Comparison of ENCODE assay signal across 9 cellular contexts in genomic region chr11:68008381-68009337, GRCh38. TPM values are rescaled to one million over a fixed set of nuclear protein-coding genes. Genes with fewer than 3 reads are reported as not detected.
A peak's percentile ranks its signal among the peaks of the same experiment; 100 is the strongest.
DNase-seq lines count a peak whose midpoint lies in the region; ATAC-seq and TF ChIP-seq lines count a peak whose summit lies in the region.
"Had no signal": no experiment of that assay in that cellular context is flagged by ENCODE, and none has a peak within 500 bp of the region (broad histone marks: within the 10 kb centered on the region; RNA-seq: fewer than 3 reads in every experiment).

No MANE protein-coding gene starts in this region.

- CTCF ChIA-PET in activated CD8-positive, alpha-beta T cell treated with anti-CD3 and anti-CD28 coated beads, Interleukin-2, amount 10 ng/mL, durations not matched to agents 7 days and 5 days (lab: Charles Lee): interaction anchor here (0.8 to 1.9 kb wide), 6 partner anchors 14 to 203 kb away, joined by 3 to 6 read pairs (median 4); no protein-coding TSS in a partner anchor

- H3K36me3 Mint-ChIP-seq in osteocyte (ENCODE audit: unreplicated experiment): no peaks in the 10 kb centered on the region
- no peaks in the 10 kb centered on the region for H3K36me3 Mint-ChIP-seq in activated CD8-positive, alpha-beta T cell treated with anti-CD3 and anti-CD28 coated beads, Interleukin-2, amount 10 ng/mL, durations not matched to agents 7 days and 5 days (ENCODE audit: low read depth)

- H3K27ac ChIP-seq in cingulate gyrus (ENCODE audit: low read depth, low read length): peak overlapping the region; percentile 10

- peaks cover 61% of the 10 kb centered on the region for H3K4me1 Mint-ChIP-seq in osteocyte (ENCODE audit: unreplicated experiment)
- H3K4me1 Mint-ChIP-seq in activated CD8-positive, alpha-beta T cell treated with anti-CD3 and anti-CD28 coated beads, Interleukin-2, amount 10 ng/mL, durations not matched to agents 7 days and 5 days (ENCODE audit: low read depth): peaks cover 30% of the 10 kb centered on the region

- no peak for TF ChIP-seq CTCF in osteocyte (IDR thresholded peaks at IDR 0.05)

- H3K9me3 Mint-ChIP-seq in osteocyte (ENCODE audit: unreplicated experiment): no peaks in the 10 kb centered on the region
- H3K9me3 Mint-ChIP-seq in activated CD8-positive, alpha-beta T cell treated with anti-CD3 and anti-CD28 coated beads, Interleukin-2, amount 10 ng/mL, durations not matched to agents 7 days and 5 days (ENCODE audit: insufficient read depth): no peaks in the 10 kb centered on the region
- H3K9me3 Mint-ChIP-seq: central memory CD8-positive, alpha-beta T cell had no signal

- no peaks in the 10 kb centered on the region for H3K27me3 Mint-ChIP-seq in osteocyte (ENCODE audit: unreplicated experiment)
- H3K27me3 Mint-ChIP-seq in activated CD8-positive, alpha-beta T cell treated with anti-CD3 and anti-CD28 coated beads, Interleukin-2, amount 10 ng/mL, durations not matched to agents 7 days and 5 days (ENCODE audit: low read depth): no peaks in the 10 kb centered on the region

- no peak overlapping the region for H3K4me3 Mint-ChIP-seq in osteocyte (ENCODE audit: unreplicated experiment)
- no peak overlapping the region for H3K4me3 Mint-ChIP-seq in activated CD8-positive, alpha-beta T cell treated with anti-CD3 and anti-CD28 coated beads, Interleukin-2, amount 10 ng/mL, durations not matched to agents 7 days and 5 days
- H3K4me3 Mint-ChIP-seq: central memory CD8-positive, alpha-beta T cell had no signal

- POLR2A ChIA-PET in activated CD8-positive, alpha-beta T cell treated with anti-CD3 and anti-CD28 coated beads, Interleukin-2, amount 10 ng/mL, durations not matched to agents 7 days and 5 days (lab: Charles Lee): no interaction called here

- peak overlapping the region; percentile 9 for H3K27ac Mint-ChIP-seq in osteocyte (ENCODE audit: unreplicated experiment)
- no peak overlapping the region for H3K27ac Mint-ChIP-seq in activated CD8-positive, alpha-beta T cell treated with anti-CD3 and anti-CD28 coated beads, Interleukin-2, amount 10 ng/mL, durations not matched to agents 7 days and 5 days

- DNase-seq in DMS153 treated with DMSO at 0.1 percent for 48 hours (lab: John Stamatoyannopoulos, UW; ENCODE audit: unreplicated experiment): peak; percentile 29
- DNase-seq in NCI-H2029 treated with DMSO at 0.1 percent for 48 hours (lab: John Stamatoyannopoulos, UW): peak; percentile 15
- DNase-seq in osteocyte (ENCODE audit: extremely low spot score, unreplicated experiment): no peak
- DNase-seq in NCI-H226: no peak
- DNase-seq in OCI-M1 (lab: John Stamatoyannopoulos, UW): no peak
- DNase-seq in activated CD8-positive, alpha-beta T cell treated with anti-CD3 and anti-CD28 coated beads, Interleukin-2, amount 10 ng/mL, durations not matched to agents 7 days and 5 days: no peak
- no peak for DNase-seq in NCI-H524 (lab: John Stamatoyannopoulos, UW)

- ATAC-seq in activated CD8-positive, alpha-beta T cell treated with anti-CD3 and anti-CD28 coated beads, Interleukin-2, amount 10 ng/mL, durations not matched to agents 7 days and 5 days: no peak

RNA-seq across cellular contexts. Expression of gene ALDH3B1, which starts 1.5 kb away (rescaled TPM):
- total RNA-seq in osteocyte: 4.7 and 6.5 TPM in 2 replicates
- not detected for total RNA-seq in activated CD8-positive, alpha-beta T cell treated with anti-CD3 and anti-CD28 coated beads, Interleukin-2, amount 10 ng/mL, durations not matched to agents 7 days and 5 days

RNA-seq across cellular contexts. Expression of gene UNC93B1, which starts 4.8 kb away (rescaled TPM):
- 26.0 and 29.3 TPM in 2 replicates for total RNA-seq in osteocyte
- total RNA-seq in activated CD8-positive, alpha-beta T cell treated with anti-CD3 and anti-CD28 coated beads, Interleukin-2, amount 10 ng/mL, durations not matched to agents 7 days and 5 days: 10 to 100 TPM; 27.8 to 29.8 TPM

RNA-seq across cellular contexts. Expression of gene NDUFS8, which starts 21.8 kb away (rescaled TPM):
- total RNA-seq in osteocyte: 134 and 143 TPM in 2 replicates
- 100 to 1,000 TPM; 146 to 163 TPM for total RNA-seq in activated CD8-positive, alpha-beta T cell treated with anti-CD3 and anti-CD28 coated beads, Interleukin-2, amount 10 ng/mL, durations not matched to agents 7 days and 5 days

RNA-seq across cellular contexts. Expression of gene TCIRG1, which starts 30.2 kb away (rescaled TPM):
- 53.0 and 54.2 TPM in 2 replicates for total RNA-seq in osteocyte
- total RNA-seq in activated CD8-positive, alpha-beta T cell treated with anti-CD3 and anti-CD28 coated beads, Interleukin-2, amount 10 ng/mL, durations not matched to agents 7 days and 5 days: 100 to 1,000 TPM; 238 to 263 TPM

Comparison
In these comparisons a context has a peak if more than half of its experiments do, and no peak if none do; other contexts are left out.
1. DNase-seq: peak in DMS153 treated with DMSO at 0.1 percent for 48 hours (single experiment) and NCI-H2029 treated with DMSO at 0.1 percent for 48 hours (single experiment); none in osteocyte (single experiment), NCI-H226 (single experiment), OCI-M1 (single experiment), activated CD8-positive, alpha-beta T cell treated with anti-CD3 and anti-CD28 coated beads, Interleukin-2, amount 10 ng/mL, durations not matched to agents 7 days and 5 days (single experiment) and NCI-H524 (0 of 2).